In the genomic region with DNA sequence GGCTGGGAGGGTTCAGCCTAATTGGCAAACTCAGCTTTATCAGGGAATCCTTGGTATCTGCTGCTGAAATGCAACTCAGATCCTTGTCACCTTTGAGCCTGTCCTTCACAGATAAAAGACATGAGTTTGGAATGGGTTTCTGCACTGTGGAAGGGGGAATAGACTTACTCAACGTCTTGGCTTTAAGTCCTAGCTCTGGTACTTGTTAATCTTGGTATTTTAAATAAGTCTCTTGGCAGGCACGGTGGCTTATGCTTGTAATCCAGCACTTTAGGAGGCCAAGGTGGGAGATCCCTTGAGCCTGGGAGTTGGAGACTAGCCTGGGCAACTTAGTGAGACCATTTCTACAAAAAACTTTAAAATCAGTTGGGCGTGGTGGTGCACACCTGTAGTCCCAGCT, we compare ENCODE assay signal across 33 cellular contexts. TPM values are rescaled to one million over a fixed set of nuclear protein-coding genes. Genes with fewer than 3 reads are reported as not detected.
A peak's percentile ranks its signal among the peaks of the same experiment; 100 is the strongest.
DNase-seq lines count a peak whose midpoint lies in the region; ATAC-seq lines count a peak whose summit lies in the region.
"Had no signal": no experiment of that assay in that cellular context is flagged by ENCODE, and none has a peak within 500 bp of the region (broad histone marks: within the 10 kb centered on the region; RNA-seq: fewer than 3 reads in every experiment).

No MANE protein-coding gene starts in this region.

- H3K79me1 ChIP-seq in mesenchymal stem cell (replicated peaks; ENCODE audit: low read length, poor library complexity, severe bottlenecking) = no peaks in the 10 kb centered on the region

- H3K27ac Mint-ChIP-seq in activated naive CD8-positive, alpha-beta T cell treated with anti-CD3 and anti-CD28 coated beads, Interleukin-2, amount 10 ng/mL, durations not matched to agents 7 days and 5 days = peak overlapping the region; percentile 35
- H3K27ac Mint-ChIP-seq in activated naive CD8-positive, alpha-beta T cell treated with anti-CD3 and anti-CD28 coated beads for 36 hours = no peak overlapping the region
- peak overlapping the region; percentile 12 for H3K27ac Mint-ChIP-seq in stimulated activated memory B cell treated with anti-CD40 and anti-IgM and Interleukin-4, amounts not matched to agents 10 μg/mL and 1 μg/mL and 100 μg/mL, for 72 hours
- H3K27ac Mint-ChIP-seq: activated CD4-positive, alpha-beta T cell treated with anti-CD3 and anti-CD28 coated beads, Interleukin-2, amount 10 ng/mL, durations not matched to agents 7 days and 5 days; CD8-positive, alpha-beta T cell; dendritic cell treated with granulocyte-macrophage colony-stimulating factor and Interleukin-4, amounts not matched to agents 40 ng/mL and 50 ng/mL, for 4 days; nephron progenitor cell; T-helper 2 cell treated with Interferon-gamma antibody and Interleukin-4, amounts not matched to agents 5 μg/mL and 100 μg/mL, for 36 hours had no signal

- no peak overlapping the region for H2BK15ac ChIP-seq in mesenchymal stem cell (ENCODE audit: low read depth, poor library complexity, severe bottlenecking)

- H3K23ac ChIP-seq in mesenchymal stem cell (ENCODE audit: low read length in 2 of 2) = no peak overlapping the region

- H2BK120ac ChIP-seq in mesenchymal stem cell (ENCODE audit: low read depth, low read length) = no peak overlapping the region

- H2AFZ ChIP-seq in mesenchymal stem cell (ENCODE audit: low read depth, low read length) = no peak overlapping the region

- POLR2A ChIA-PET in activated naive CD8-positive, alpha-beta T cell treated with anti-CD3 and anti-CD28 coated beads, Interleukin-2, amount 10 ng/mL, durations not matched to agents 7 days and 5 days (lab: Charles Lee) = interaction anchor here (1.2 to 1.3 kb wide), 2 partner anchors 473 to 478 kb away, joined by 3 read pairs; no protein-coding TSS in a partner anchor

- H3K4ac ChIP-seq in mesenchymal stem cell (ENCODE audit: low read depth in 1 of 2, low read length in 2 of 2) = no peak overlapping the region

- no peaks in the 10 kb centered on the region for H3K9me3 Mint-ChIP-seq in activated naive CD8-positive, alpha-beta T cell treated with anti-CD3 and anti-CD28 coated beads, Interleukin-2, amount 10 ng/mL, durations not matched to agents 7 days and 5 days
- no peaks in the 10 kb centered on the region for H3K9me3 Mint-ChIP-seq in activated naive CD8-positive, alpha-beta T cell treated with anti-CD3 and anti-CD28 coated beads for 36 hours
- no peaks in the 10 kb centered on the region for H3K9me3 Mint-ChIP-seq in stimulated activated memory B cell treated with anti-CD40 and anti-IgM and Interleukin-4, amounts not matched to agents 10 μg/mL and 1 μg/mL and 100 μg/mL, for 72 hours
- H3K9me3 Mint-ChIP-seq: activated CD4-positive, alpha-beta T cell treated with anti-CD3 and anti-CD28 coated beads, Interleukin-2, amount 10 ng/mL, durations not matched to agents 7 days and 5 days; CD8-positive, alpha-beta T cell; dendritic cell treated with granulocyte-macrophage colony-stimulating factor and Interleukin-4, amounts not matched to agents 40 ng/mL and 50 ng/mL, for 4 days; nephron progenitor cell; stimulated activated naive CD8-positive, alpha-beta T cell treated with anti-CD3 and anti-CD28 coated beads, Interleukin-15, amount 100 ng/mL, for 72 hours; T-helper 2 cell treated with Interferon-gamma antibody and Interleukin-4, amounts not matched to agents 5 μg/mL and 100 μg/mL, for 36 hours had no signal

- no peak overlapping the region for H3K4me2 ChIP-seq in mesenchymal stem cell (ENCODE audit: low read length, poor library complexity, severe bottlenecking)
- H3K4me2 ChIP-seq: A549 had no signal

- no peaks in the 10 kb centered on the region for H3K36me3 Mint-ChIP-seq in activated naive CD8-positive, alpha-beta T cell treated with anti-CD3 and anti-CD28 coated beads, Interleukin-2, amount 10 ng/mL, durations not matched to agents 7 days and 5 days
- no peaks in the 10 kb centered on the region for H3K36me3 Mint-ChIP-seq in activated naive CD8-positive, alpha-beta T cell treated with anti-CD3 and anti-CD28 coated beads for 36 hours
- no peaks in the 10 kb centered on the region for H3K36me3 Mint-ChIP-seq in stimulated activated memory B cell treated with anti-CD40 and anti-IgM and Interleukin-4, amounts not matched to agents 10 μg/mL and 1 μg/mL and 100 μg/mL, for 72 hours
- H3K36me3 Mint-ChIP-seq: CD8-positive, alpha-beta T cell had no signal

- no peak for ATAC-seq in activated naive CD8-positive, alpha-beta T cell treated with anti-CD3 and anti-CD28 coated beads, Interleukin-2, amount 10 ng/mL, durations not matched to agents 7 days and 5 days (ENCODE audit: low read depth)
- no peak for ATAC-seq in stimulated activated memory B cell treated with anti-CD40 and anti-IgM and Interleukin-4, amounts not matched to agents 10 μg/mL and 1 μg/mL and 100 μg/mL, for 72 hours
- no peak for ATAC-seq in HG02642 (IDR thresholded peaks at IDR 0.05; ENCODE audit: poor library complexity, unreplicated experiment)
- ATAC-seq: A549; body of pancreas; CD8-positive, alpha-beta T cell; esophagus mucosa; left colon; pancreas; stimulated activated naive CD8-positive, alpha-beta T cell treated with anti-CD3 and anti-CD28 coated beads, Interleukin-15, amount 100 ng/mL, for 72 hours had no signal

- no peak overlapping the region for H2AK5ac ChIP-seq in mesenchymal stem cell (ENCODE audit: low read length, severe bottlenecking)

- in situ Hi-C loops in ACHN (cut with HindIII; ENCODE audit: low pct_ligation_motif_present, low pct_unique_long_range_greater_than_20kb, low sequenced_read_pairs) = loop anchor here (25.0 kb wide), 1 partner anchor 472 kb away; no protein-coding TSS in a partner anchor

- no peak overlapping the region for H2BK12ac ChIP-seq in mesenchymal stem cell (ENCODE audit: low read length in 2 of 2)

- 72% methylated on average over 3 of the region's 3 CpGs for WGBS in mesenchymal stem cell

- H3K9ac ChIP-seq in adipocyte (ENCODE audit: low read length) = peak overlapping the region; percentile 74
- peak overlapping the region; percentile 22 for H3K9ac ChIP-seq in mesenchymal stem cell (ENCODE audit: low read length)

- H3K4me1 ChIP-seq in adipocyte (ENCODE audit: control insufficient read depth, insufficient read depth, low read length) (peaks cover 62% of the 10 kb centered on the region), mesenchymal stem cell (ENCODE audit: control insufficient read depth, insufficient read depth, low read depth, low read length) (peaks cover 2% of the 10 kb centered on the region)

- no peak overlapping the region for H4K91ac ChIP-seq in mesenchymal stem cell (ENCODE audit: low read length)

- H3K36me3 ChIP-seq in adipocyte (ENCODE audit: control insufficient read depth, insufficient read depth, low read length, severe bottlenecking) (no peaks in the 10 kb centered on the region), mesenchymal stem cell (ENCODE audit: control insufficient read depth in 1 of 2, insufficient read depth in 2 of 2, low read depth in 1 of 2, low read length in 2 of 2) (no peaks in the 10 kb centered on the region)
- H3K36me3 ChIP-seq: pancreas, spleen had no signal

- H3K4me3 ChIP-seq in adipocyte (ENCODE audit: low read length) (no peak overlapping the region), mesenchymal stem cell (ENCODE audit: insufficient read depth in 1 of 2, low read depth in 1 of 2, low read length in 2 of 2) (no peak overlapping the region)
- H3K4me3 ChIP-seq: A549, body of pancreas, pancreas, spleen had no signal

- DNase-seq in activated naive CD8-positive, alpha-beta T cell treated with anti-CD3 and anti-CD28 coated beads, Interleukin-2, amount 10 ng/mL, durations not matched to agents 7 days and 5 days = no peak
- DNase-seq in activated naive CD8-positive, alpha-beta T cell treated with anti-CD3 and anti-CD28 coated beads for 36 hours = no peak
- DNase-seq in adipocyte (ENCODE audit: low read depth) = peak; percentile 20
- DNase-seq in mesenchymal stem cell = no peak
- DNase-seq in ureter (ENCODE audit: low spot score) = no peak
- no peak for DNase-seq in ACHN
- DNase-seq: activated CD4-positive, alpha-beta T cell treated with anti-CD3 and anti-CD28 coated beads, Interleukin-2, amount 10 ng/mL, durations not matched to agents 7 days and 5 days; activated gamma-delta T cell treated with Interleukin-2 at 50 U/mL for 16 hours; body of pancreas; CD8-positive, alpha-beta T cell; left colon; MV-4-11; NCI-H1436; NCI-H2081 treated with DMSO at 0.1 percent for 48 hours; NCI-H2227 treated with DMSO at 0.1 percent for 48 hours; NCI-H526 treated with DMSO at 0.1 percent for 48 hours; nephron progenitor cell; pancreas; SIG-M5; spleen; stimulated activated CD4-positive, alpha-beta T cell treated with anti-CD3 and anti-CD28 coated beads, Interleukin-2, amount 100 ng/mL, for 24 hours; stimulated activated naive CD8-positive, alpha-beta T cell treated with anti-CD3 and anti-CD28 coated beads, Interleukin-15, amount 100 ng/mL, for 72 hours had no signal

- H3K4me1 Mint-ChIP-seq in activated naive CD8-positive, alpha-beta T cell treated with anti-CD3 and anti-CD28 coated beads, Interleukin-2, amount 10 ng/mL, durations not matched to agents 7 days and 5 days = peaks cover 34% of the 10 kb centered on the region
- H3K4me1 Mint-ChIP-seq in activated naive CD8-positive, alpha-beta T cell treated with anti-CD3 and anti-CD28 coated beads for 36 hours = peaks cover 13% of the 10 kb centered on the region
- peaks cover 9% of the 10 kb centered on the region for H3K4me1 Mint-ChIP-seq in stimulated activated memory B cell treated with anti-CD40 and anti-IgM and Interleukin-4, amounts not matched to agents 10 μg/mL and 1 μg/mL and 100 μg/mL, for 72 hours

- H3K4me3 Mint-ChIP-seq in activated naive CD8-positive, alpha-beta T cell treated with anti-CD3 and anti-CD28 coated beads, Interleukin-2, amount 10 ng/mL, durations not matched to agents 7 days and 5 days = no peak overlapping the region
- no peak overlapping the region for H3K4me3 Mint-ChIP-seq in activated naive CD8-positive, alpha-beta T cell treated with anti-CD3 and anti-CD28 coated beads for 36 hours
- H3K4me3 Mint-ChIP-seq in stimulated activated memory B cell treated with anti-CD40 and anti-IgM and Interleukin-4, amounts not matched to agents 10 μg/mL and 1 μg/mL and 100 μg/mL, for 72 hours = no peak overlapping the region
- H3K4me3 Mint-ChIP-seq: activated CD4-positive, alpha-beta T cell treated with anti-CD3 and anti-CD28 coated beads, Interleukin-2, amount 10 ng/mL, durations not matched to agents 7 days and 5 days; CD8-positive, alpha-beta T cell; dendritic cell treated with granulocyte-macrophage colony-stimulating factor and Interleukin-4, amounts not matched to agents 40 ng/mL and 50 ng/mL, for 4 days; nephron progenitor cell; stimulated activated naive CD8-positive, alpha-beta T cell treated with anti-CD3 and anti-CD28 coated beads, Interleukin-15, amount 100 ng/mL, for 72 hours; T-helper 2 cell treated with Interferon-gamma antibody and Interleukin-4, amounts not matched to agents 5 μg/mL and 100 μg/mL, for 36 hours had no signal

- H3K27me3 ChIP-seq in adipocyte (replicated peaks; ENCODE audit: control insufficient read depth, insufficient read depth, low read length) (no peaks in the 10 kb centered on the region), mesenchymal stem cell (ENCODE audit: control insufficient read depth in 1 of 2, insufficient read depth in 1 of 2, low read length in 2 of 2) (no peaks in the 10 kb centered on the region)
- H3K27me3 ChIP-seq: body of pancreas, pancreas, spleen had no signal

- H4K8ac ChIP-seq in mesenchymal stem cell (ENCODE audit: low read length) = no peak overlapping the region

- no peaks in the 10 kb centered on the region for H3K9me3 ChIP-seq in adipocyte (ENCODE audit: control insufficient read depth, low read length)
- no peaks in the 10 kb centered on the region for H3K9me3 ChIP-seq in mesenchymal stem cell (ENCODE audit: control insufficient read depth, low read length)
- H3K9me3 ChIP-seq: A549, body of pancreas, pancreas, spleen had no signal

- no peak overlapping the region for H3K27ac ChIP-seq in mesenchymal stem cell (ENCODE audit: low read length, poor library complexity, severe bottlenecking)
- H3K27ac ChIP-seq: A549, body of pancreas, pancreas had no signal

- H3K14ac ChIP-seq in mesenchymal stem cell (ENCODE audit: low read length in 2 of 2) = no peak overlapping the region

- H3K27me3 Mint-ChIP-seq in activated naive CD8-positive, alpha-beta T cell treated with anti-CD3 and anti-CD28 coated beads, Interleukin-2, amount 10 ng/mL, durations not matched to agents 7 days and 5 days = no peaks in the 10 kb centered on the region
- no peaks in the 10 kb centered on the region for H3K27me3 Mint-ChIP-seq in activated naive CD8-positive, alpha-beta T cell treated with anti-CD3 and anti-CD28 coated beads for 36 hours
- H3K27me3 Mint-ChIP-seq in stimulated activated memory B cell treated with anti-CD40 and anti-IgM and Interleukin-4, amounts not matched to agents 10 μg/mL and 1 μg/mL and 100 μg/mL, for 72 hours = no peaks in the 10 kb centered on the region
- H3K27me3 Mint-ChIP-seq: activated CD4-positive, alpha-beta T cell treated with anti-CD3 and anti-CD28 coated beads, Interleukin-2, amount 10 ng/mL, durations not matched to agents 7 days and 5 days; stimulated activated naive CD8-positive, alpha-beta T cell treated with anti-CD3 and anti-CD28 coated beads, Interleukin-15, amount 100 ng/mL, for 72 hours had no signal

- no peak overlapping the region for H3K18ac ChIP-seq in mesenchymal stem cell (ENCODE audit: low read depth in 1 of 2, low read length in 2 of 2)

- H2BK5ac ChIP-seq in mesenchymal stem cell (ENCODE audit: low read depth, low read length, poor library complexity, severe bottlenecking) = no peak overlapping the region

RNA-seq across cellular contexts. Expression of a gene that starts 55.1 kb away (rescaled TPM):
- 10 to 100 TPM; 60.5 to 65.1 TPM for total RNA-seq in activated naive CD8-positive, alpha-beta T cell treated with anti-CD3 and anti-CD28 coated beads, Interleukin-2, amount 10 ng/mL, durations not matched to agents 7 days and 5 days
- total RNA-seq in activated naive CD8-positive, alpha-beta T cell treated with anti-CD3 and anti-CD28 coated beads for 36 hours = 1 to 10 TPM; 9.7 to 9.8 TPM
- polyA plus RNA-seq in mesenchymal stem cell (2013, experiment 1 of 2) = 12.8 TPM
- 12.2 TPM for polyA plus RNA-seq in mesenchymal stem cell (2013, experiment 2 of 2)
- total RNA-seq in ureter = 63.5 TPM

RNA-seq across cellular contexts. Expression of a gene that starts 55.8 kb away (rescaled TPM):
- not detected for total RNA-seq in activated naive CD8-positive, alpha-beta T cell treated with anti-CD3 and anti-CD28 coated beads, Interleukin-2, amount 10 ng/mL, durations not matched to agents 7 days and 5 days
- total RNA-seq in activated naive CD8-positive, alpha-beta T cell treated with anti-CD3 and anti-CD28 coated beads for 36 hours = not detected
- 0.03 TPM for polyA plus RNA-seq in mesenchymal stem cell (2013, experiment 1 of 2)
- polyA plus RNA-seq in mesenchymal stem cell (2013, experiment 2 of 2) = not detected
- total RNA-seq in ureter = not detected
- total RNA-seq: activated CD4-positive, alpha-beta T cell treated with anti-CD3 and anti-CD28 coated beads, Interleukin-2, amount 10 ng/mL, durations not matched to agents 7 days and 5 days; activated CD8-positive, alpha-beta memory T cell treated with anti-CD3 and anti-CD28 coated beads for 36 hours; CD8-positive, alpha-beta T cell; Daoy; esophagus mucosa; glomerular endothelial cell; left colon; LHCN-M2; lung microvascular endothelial cell; spleen had no signal
- polyA plus RNA-seq: spleen had no signal
